In genomic region chr14:73467377-73467776, GRCh38 we compare ENCODE assay signal across 11 cellular contexts. TPM values are rescaled to one million over a fixed set of nuclear protein-coding genes. Genes with fewer than 3 reads are reported as not detected.
DNase-seq lines count a peak whose midpoint lies in the region; ATAC-seq and TF ChIP-seq lines count a peak whose summit lies in the region.
"Had no signal": no experiment of that assay in that cellular context is flagged by ENCODE, and none has a peak within 500 bp of the region (broad histone marks: within the 10 kb centered on the region; RNA-seq: fewer than 3 reads in every experiment).

No MANE protein-coding gene starts in this region.

- no peak for ATAC-seq in CD4-positive, alpha-beta T cell (ENCODE audit: poor library complexity)
- peak; percentile 29 to 52 for ATAC-seq in activated CD4-positive, CD25-positive, alpha-beta regulatory T cell treated with anti-CD3 and anti-CD28 coated beads, Interleukin-2, amount 50 U/mL, for 24 hours
- no peak for ATAC-seq in mucosa of descending colon
- ATAC-seq: HCT116 had no signal

- H3K9me3 Mint-ChIP-seq in CD4-positive, alpha-beta T cell, result no peaks in the 10 kb centered on the region
- H3K9me3 Mint-ChIP-seq: brain had no signal

- no peak overlapping the region for H3K27ac ChIP-seq in CD4-positive, alpha-beta T cell (ENCODE audit: low read depth, low read length)
- H3K27ac ChIP-seq in PC-9, result no peak overlapping the region

- H3K36me3 ChIP-seq in mucosa of descending colon (ENCODE audit: low read depth), result no peaks in the 10 kb centered on the region
- H3K36me3 ChIP-seq in PC-9 (ENCODE audit: low read depth), result no peaks in the 10 kb centered on the region

- no peaks in the 10 kb centered on the region for H3K9me2 ChIP-seq in PC-9 (ENCODE audit: insufficient read depth)

- no peak for DNase-seq in CD4-positive, alpha-beta T cell
- DNase-seq in amniotic epithelial cell (ENCODE audit: low read depth), result peak; percentile 83
- peak; percentile 59 to 78 for DNase-seq in stimulated activated CD4-positive, alpha-beta T cell treated with anti-CD3 and anti-CD28 coated beads, Interleukin-15, amount 100 ng/mL, for 48 hours (ENCODE audit: low read depth in 2 of 2)
- DNase-seq in mucosa of descending colon, result no peak
- DNase-seq in PC-9, result no peak
- no peak for DNase-seq in HCEC 1CT
- DNase-seq in OCI-M2 (lab: John Stamatoyannopoulos, UW; ENCODE audit: unreplicated experiment), result no peak
- DNase-seq: NCI-H446 treated with DMSO at 0.1 percent for 48 hours had no signal

- H3K4me1 Mint-ChIP-seq in CD4-positive, alpha-beta T cell (ENCODE audit: low read depth), result peaks cover 39% of the 10 kb centered on the region

- H3K4me1 ChIP-seq in mucosa of descending colon (ENCODE audit: low read depth) (peaks cover 35% of the 10 kb centered on the region), PC-9 (replicated peaks; ENCODE audit: insufficient read depth) (peaks cover 7% of the 10 kb centered on the region)

- peak overlapping the region; percentile 43 for H3K27ac Mint-ChIP-seq in CD4-positive, alpha-beta T cell
- H3K27ac Mint-ChIP-seq: brain had no signal

- H3K4me3 ChIP-seq in mucosa of descending colon (no peak overlapping the region), PC-9 (no peak overlapping the region)

- H3K9me3 ChIP-seq in CD4-positive, alpha-beta T cell (ENCODE audit: control insufficient read depth, low read length), result no peaks in the 10 kb centered on the region
- H3K9me3 ChIP-seq in mucosa of descending colon (no peaks in the 10 kb centered on the region), PC-9 (ENCODE audit: insufficient read depth, low read depth) (no peaks in the 10 kb centered on the region)

- no peaks in the 10 kb centered on the region for H3K27me3 ChIP-seq in CD4-positive, alpha-beta T cell (ENCODE audit: control insufficient read depth, insufficient read depth, low read length)
- no peaks in the 10 kb centered on the region for H3K27me3 ChIP-seq in PC-9 (ENCODE audit: insufficient read depth, low read depth)

- H2AFZ ChIP-seq in PC-9, result no peak overlapping the region

- TF ChIP-seq CTCF in CD4-positive, alpha-beta T cell (IDR thresholded peaks at IDR 0.05), result no peak
- TF ChIP-seq CTCF in mucosa of descending colon (IDR thresholded peaks at IDR 0.05), result no peak
- TF ChIP-seq CTCF in PC-9 (conservative IDR thresholded peaks at IDR 0.05), result no peak

- no TSS peak for BruUV-seq in PC-9 (replicated peaks; lab: Mats Ljungman, UMichigan)

- H3K36me3 Mint-ChIP-seq in CD4-positive, alpha-beta T cell (ENCODE audit: low read depth), result no peaks in the 10 kb centered on the region
- H3K36me3 Mint-ChIP-seq: brain had no signal

- H3K79me2 ChIP-seq in PC-9 (ENCODE audit: low read depth), result no peaks in the 10 kb centered on the region

- POLR2A ChIA-PET in CD4-positive, alpha-beta T cell (lab: Charles Lee), result interaction anchor here (1.2 to 2.1 kb wide), 2 partner anchors 9 to 172 kb away, joined by 3 to 10 read pairs; partner anchors contain the start of gene NUMB
- POLR2A ChIA-PET in PC-9 (lab: Charles Lee; ENCODE audit: unreplicated experiment), result no interaction called here

- CTCF ChIA-PET in CD4-positive, alpha-beta T cell (lab: Charles Lee), result interaction anchor here (1.0 to 1.3 kb wide), 2 partner anchors 9 to 172 kb away, joined by 3 read pairs; partner anchors contain the start of gene NUMB
- CTCF ChIA-PET in PC-9 (lab: Charles Lee), result interaction anchor here (0.7 kb wide), 1 partner anchor 100 kb away, joined by 12 read pairs; no protein-coding TSS in a partner anchor

- no peaks in the 10 kb centered on the region for H3K27me3 Mint-ChIP-seq in CD4-positive, alpha-beta T cell

- no peak overlapping the region for H3K4me3 Mint-ChIP-seq in CD4-positive, alpha-beta T cell
- H3K4me3 Mint-ChIP-seq: brain had no signal

- no peaks in the 10 kb centered on the region for H4K20me1 ChIP-seq in PC-9 (ENCODE audit: insufficient read depth)

- H3K4me2 ChIP-seq in PC-9, result no peak overlapping the region

- H3F3A ChIP-seq in PC-9 (ENCODE audit: insufficient read depth, low read depth), result 0 out of 2 replicates have a peak, but pooled peaks cover 5% of the 10 kb centered on the region

- intact Hi-C loops in CD4-positive, alpha-beta T cell (cut with DNase I, micrococcal nuclease), result no loop called here
- intact Hi-C loops in mucosa of descending colon (cut with DNase I, micrococcal nuclease), result loop anchor here in 1 of 2 donors (5.0 kb wide), 1 partner anchor 175 kb away; no protein-coding TSS in a partner anchor
- intact Hi-C loops in PC-9 (cut with micrococcal nuclease; ENCODE audit: unreplicated experiment), result no loop called here

RNA-seq across cellular contexts. Expression of gene NUMB, which starts 9.0 kb away (rescaled TPM):
- total RNA-seq in CD4-positive, alpha-beta T cell, result 10 to 100 TPM; 27.9 to 31.5 TPM
- total RNA-seq in mucosa of descending colon, result 100 to 1,000 TPM in 2 of 3 donors, 10 to 100 TPM in 1; 98.5 to 115 (median 112) TPM
- total RNA-seq in PC-9 (2021), result 59.2 and 64.5 TPM in 2 replicates

RNA-seq across cellular contexts. Expression of gene RIOX1, which starts 23.4 kb away (rescaled TPM):
- 10 to 100 TPM; 26.7 to 28.5 TPM for total RNA-seq in CD4-positive, alpha-beta T cell
- total RNA-seq in mucosa of descending colon (10 to 100 TPM in 2 of 3 donors, 1 to 10 TPM in 1; 7.9 to 11.7 (median 10.1) TPM), PC-9 (2021) (9.9 and 10.8 TPM in 2 replicates)

Comparison
In these comparisons a context has a peak if more than half of its experiments do, and no peak if none do; other contexts are left out.
1. ATAC-seq: peak in activated CD4-positive, CD25-positive, alpha-beta regulatory T cell treated with anti-CD3 and anti-CD28 coated beads, Interleukin-2, amount 50 U/mL, for 24 hours (2 of 2); none in CD4-positive, alpha-beta T cell (single experiment) and mucosa of descending colon (single experiment).
2. DNase-seq: peak in amniotic epithelial cell (single experiment) and stimulated activated CD4-positive, alpha-beta T cell treated with anti-CD3 and anti-CD28 coated beads, Interleukin-15, amount 100 ng/mL, for 48 hours (2 of 2); none in CD4-positive, alpha-beta T cell (0 of 10), mucosa of descending colon (0 of 3), PC-9 (0 of 2), HCEC 1CT (single experiment) and OCI-M2 (single experiment).